1 cellular context compared by ENCODE assay signal in the genomic region with DNA sequence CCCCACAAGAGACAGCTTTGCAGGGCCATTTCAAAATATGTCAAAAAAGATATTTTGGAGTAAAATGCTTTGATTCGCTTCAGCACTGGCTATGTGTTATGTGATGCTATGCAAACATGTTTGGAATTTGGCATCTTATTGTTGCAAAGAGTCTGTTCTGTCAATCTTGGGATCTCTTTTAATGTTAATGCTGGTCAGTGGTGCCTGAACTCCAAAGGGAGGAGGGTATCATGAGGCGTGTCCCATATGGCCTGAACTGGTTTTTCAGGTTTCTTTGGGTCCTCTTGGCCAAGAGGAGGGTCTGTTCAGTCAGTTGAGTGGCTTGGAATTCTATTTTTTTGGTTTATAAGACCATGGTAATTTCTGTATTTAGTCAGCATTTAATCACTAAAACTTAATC.
TF ChIP-seq lines count a peak whose summit lies in the region.

No MANE protein-coding gene starts in this region.

TF ChIP-seq in WTC11, 78 proteins besides CTCF, POLR2A, EP300 and RAD21 (continued from another document):
- TF ChIP-seq FOXJ3 (CRISPR knock-in tag; IDR thresholded peaks at IDR 0.05; ENCODE audit: borderline replicate concordance) (no peak), ETV6 (CRISPR knock-in tag; IDR thresholded peaks at IDR 0.05) (no peak), ZNF263 (CRISPR knock-in tag; IDR thresholded peaks at IDR 0.05; ENCODE audit: low read depth) (no peak), NFYB (CRISPR knock-in tag; conservative IDR thresholded peaks at IDR 0.05; ENCODE audit: low read depth) (no peak), ZNF671 (CRISPR knock-in tag; IDR thresholded peaks at IDR 0.05) (no peak), HMGA2 (CRISPR knock-in tag; IDR thresholded peaks at IDR 0.05) (no peak)
- TF ChIP-seq, protein P1, sequence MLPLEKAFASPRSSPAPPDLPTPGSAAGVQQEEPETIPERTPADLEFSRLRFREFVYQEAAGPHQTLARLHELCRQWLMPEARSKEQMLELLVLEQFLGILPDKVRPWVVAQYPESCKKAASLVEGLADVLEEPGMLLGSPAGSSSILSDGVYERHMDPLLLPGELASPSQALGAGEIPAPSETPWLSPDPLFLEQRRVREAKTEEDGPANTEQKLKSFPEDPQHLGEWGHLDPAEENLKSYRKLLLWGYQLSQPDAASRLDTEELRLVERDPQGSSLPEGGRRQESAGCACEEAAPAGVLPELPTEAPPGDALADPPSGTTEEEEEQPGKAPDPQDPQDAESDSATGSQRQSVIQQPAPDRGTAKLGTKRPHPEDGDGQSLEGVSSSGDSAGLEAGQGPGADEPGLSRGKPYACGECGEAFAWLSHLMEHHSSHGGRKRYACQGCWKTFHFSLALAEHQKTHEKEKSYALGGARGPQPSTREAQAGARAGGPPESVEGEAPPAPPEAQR (CRISPR knock-in tag; IDR thresholded peaks at IDR 0.05): no peak
- TF ChIP-seq, protein P2, sequence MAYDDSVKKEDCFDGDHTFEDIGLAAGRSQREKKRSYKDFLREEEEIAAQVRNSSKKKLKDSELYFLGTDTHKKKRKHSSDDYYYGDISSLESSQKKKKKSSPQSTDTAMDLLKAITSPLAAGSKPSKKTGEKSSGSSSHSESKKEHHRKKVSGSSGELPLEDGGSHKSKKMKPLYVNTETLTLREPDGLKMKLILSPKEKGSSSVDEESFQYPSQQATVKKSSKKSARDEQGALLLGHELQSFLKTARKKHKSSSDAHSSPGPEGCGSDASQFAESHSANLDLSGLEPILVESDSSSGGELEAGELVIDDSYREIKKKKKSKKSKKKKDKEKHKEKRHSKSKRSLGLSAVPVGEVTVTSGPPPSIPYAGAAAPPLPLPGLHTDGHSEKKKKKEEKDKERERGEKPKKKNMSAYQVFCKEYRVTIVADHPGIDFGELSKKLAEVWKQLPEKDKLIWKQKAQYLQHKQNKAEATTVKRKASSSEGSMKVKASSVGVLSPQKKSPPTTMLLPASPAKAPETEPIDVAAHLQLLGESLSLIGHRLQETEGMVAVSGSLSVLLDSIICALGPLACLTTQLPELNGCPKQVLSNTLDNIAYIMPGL (CRISPR knock-in tag; IDR thresholded peaks at IDR 0.05): no peak
- TF ChIP-seq, protein P3, sequence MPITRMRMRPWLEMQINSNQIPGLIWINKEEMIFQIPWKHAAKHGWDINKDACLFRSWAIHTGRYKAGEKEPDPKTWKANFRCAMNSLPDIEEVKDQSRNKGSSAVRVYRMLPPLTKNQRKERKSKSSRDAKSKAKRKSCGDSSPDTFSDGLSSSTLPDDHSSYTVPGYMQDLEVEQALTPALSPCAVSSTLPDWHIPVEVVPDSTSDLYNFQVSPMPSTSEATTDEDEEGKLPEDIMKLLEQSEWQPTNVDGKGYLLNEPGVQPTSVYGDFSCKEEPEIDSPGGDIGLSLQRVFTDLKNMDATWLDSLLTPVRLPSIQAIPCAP (CRISPR knock-in tag; IDR thresholded peaks at IDR 0.05): no peak
- TF ChIP-seq, protein P4, sequence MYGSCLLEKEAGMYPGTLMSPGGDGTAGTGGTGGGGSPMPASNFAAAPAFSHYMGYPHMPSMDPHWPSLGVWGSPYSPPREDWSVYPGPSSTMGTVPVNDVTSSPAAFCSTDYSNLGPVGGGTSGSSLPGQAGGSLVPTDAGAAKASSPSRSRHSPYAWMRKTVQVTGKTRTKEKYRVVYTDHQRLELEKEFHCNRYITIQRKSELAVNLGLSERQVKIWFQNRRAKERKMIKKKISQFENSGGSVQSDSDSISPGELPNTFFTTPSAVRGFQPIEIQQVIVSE (CRISPR knock-in tag; IDR thresholded peaks at IDR 0.05; ENCODE audit: borderline replicate concordance): no peak
